Comparison of ENCODE assay signal across 2 cellular contexts in genomic region chr9:89610391-89610925, GRCh38.
TF ChIP-seq lines count a peak whose summit lies in the region.

No MANE protein-coding gene starts in this region.

TF ChIP-seq in SK-N-SH, 30 proteins besides CTCF, POLR2A, EP300 and RAD21 (continued from another document):
- no peak for TF ChIP-seq ZBTB33 (IDR thresholded peaks at IDR 0.05; ENCODE audit: borderline replicate concordance, low read depth)
- TF ChIP-seq GABPA (IDR thresholded peaks at IDR 0.05; ENCODE audit: low read depth) = no peak
- no peak for TF ChIP-seq RFX5 (IDR thresholded peaks at IDR 0.05; ENCODE audit: low read length)
- TF ChIP-seq RCOR1 (IDR thresholded peaks at IDR 0.05; ENCODE audit: low read length) = no peak
- TF ChIP-seq IRF3 (IDR thresholded peaks at IDR 0.05; ENCODE audit: low read depth, low read length) = no peak
- no peak for TF ChIP-seq YY1 (IDR thresholded peaks at IDR 0.05; ENCODE audit: low read depth)
- no peak for TF ChIP-seq USF1 (IDR thresholded peaks at IDR 0.05; ENCODE audit: borderline replicate concordance, low read depth)
- no peak for TF ChIP-seq TAF1 (IDR thresholded peaks at IDR 0.05; ENCODE audit: borderline replicate concordance, low read depth, low read length)
- TF ChIP-seq FOXJ3 (CRISPR knock-in tag; IDR thresholded peaks at IDR 0.05) = no peak
- TF ChIP-seq TCF12 (IDR thresholded peaks at IDR 0.05) = no peak
- TF ChIP-seq USF2 (IDR thresholded peaks at IDR 0.05; ENCODE audit: borderline replicate concordance, low read depth, low read length) = no peak
- no peak for TF ChIP-seq POLR2AphosphoS5 (IDR thresholded peaks at IDR 0.05; ENCODE audit: low read depth, low read length)
- TF ChIP-seq MEF2A (IDR thresholded peaks at IDR 0.05; ENCODE audit: borderline replicate concordance, low read depth) = no peak

TF ChIP-seq in SK-N-SH treated with all-trans-retinoic acid at 6 μM for 48 hours, 23 proteins besides CTCF, POLR2A, EP300 and RAD21 (continued from another document):
- TF ChIP-seq TSHZ2 (CRISPR knock-in tag; IDR thresholded peaks at IDR 0.05) (no peak), OSR1 (CRISPR knock-in tag; IDR thresholded peaks at IDR 0.05) (no peak), PPARA (CRISPR knock-in tag; IDR thresholded peaks at IDR 0.05; ENCODE audit: borderline replicate concordance) (no peak), ZFP30 (CRISPR knock-in tag; IDR thresholded peaks at IDR 0.05) (no peak), ARNTL (CRISPR knock-in tag; IDR thresholded peaks at IDR 0.05; ENCODE audit: borderline replicate concordance, low read depth) (no peak), ZNF8 (CRISPR knock-in tag; IDR thresholded peaks at IDR 0.05) (no peak), PATZ1 (CRISPR knock-in tag; IDR thresholded peaks at IDR 0.05; ENCODE audit: borderline replicate concordance) (no peak), ZFP3 (CRISPR knock-in tag; IDR thresholded peaks at IDR 0.05) (no peak), TCF4 (CRISPR knock-in tag; IDR thresholded peaks at IDR 0.05; ENCODE audit: borderline replicate concordance) (no peak), CSDC2 (CRISPR knock-in tag; IDR thresholded peaks at IDR 0.05) (no peak), GLIS3 (CRISPR knock-in tag; IDR thresholded peaks at IDR 0.05) (no peak), ESRRG (CRISPR knock-in tag; IDR thresholded peaks at IDR 0.05) (no peak), ZNF70 (CRISPR knock-in tag; IDR thresholded peaks at IDR 0.05) (no peak), RARB (CRISPR knock-in tag; IDR thresholded peaks at IDR 0.05) (no peak), POU6F1 (CRISPR knock-in tag; IDR thresholded peaks at IDR 0.05; ENCODE audit: borderline replicate concordance, low read depth) (no peak), ISL1 (CRISPR knock-in tag; IDR thresholded peaks at IDR 0.05) (no peak), CSRNP3 (CRISPR knock-in tag; IDR thresholded peaks at IDR 0.05) (no peak), SNAI2 (CRISPR knock-in tag; IDR thresholded peaks at IDR 0.05) (no peak)
